Comparison of ENCODE assay signal across 1 cellular context in genomic region chr16:86016201-86016965, GRCh38.
TF ChIP-seq lines count a peak whose summit lies in the region.

No MANE protein-coding gene starts in this region.

TF ChIP-seq in H1, 55 proteins besides CTCF, POLR2A, EP300 and RAD21 (continued from another document):
- TF ChIP-seq CREB1 (IDR thresholded peaks at IDR 0.05), result 0 out of 2 replicates have a peak, but pooled peaks have one; percentile 33
- no peak for TF ChIP-seq CBX5 (IDR thresholded peaks at IDR 0.05; ENCODE audit: low read depth, low read length)
- no peak for TF ChIP-seq POU5F1 (IDR thresholded peaks at IDR 0.05; ENCODE audit: low read depth, low read length)
- no peak for TF ChIP-seq EZH2 (IDR thresholded peaks at IDR 0.05; ENCODE audit: low read depth, low read length, severe bottlenecking)
- TF ChIP-seq CBX8 (IDR thresholded peaks at IDR 0.05; ENCODE audit: borderline replicate concordance, low read depth, low read length), result no peak
- TF ChIP-seq GABPA (IDR thresholded peaks at IDR 0.05; ENCODE audit: borderline replicate concordance, insufficient read depth, low read length), result no peak
- TF ChIP-seq YY1 (IDR thresholded peaks at IDR 0.05; ENCODE audit: low read depth, low read length), result peak; percentile 50; the same call in 1 of the 2 replicates
- TF ChIP-seq SP4 (IDR thresholded peaks at IDR 0.05; ENCODE audit: low read length), result no peak
- TF ChIP-seq SP1 (IDR thresholded peaks at IDR 0.05; ENCODE audit: low read depth, low read length), result no peak
- TF ChIP-seq, protein P1, sequence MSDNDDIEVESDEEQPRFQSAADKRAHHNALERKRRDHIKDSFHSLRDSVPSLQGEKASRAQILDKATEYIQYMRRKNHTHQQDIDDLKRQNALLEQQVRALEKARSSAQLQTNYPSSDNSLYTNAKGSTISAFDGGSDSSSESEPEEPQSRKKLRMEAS (IDR thresholded peaks at IDR 0.05), result 0 out of 2 replicates have a peak, but pooled peaks have one; percentile 19
TF ChIP-seq in H1: peak in this region for 3.
